In the genomic region with DNA sequence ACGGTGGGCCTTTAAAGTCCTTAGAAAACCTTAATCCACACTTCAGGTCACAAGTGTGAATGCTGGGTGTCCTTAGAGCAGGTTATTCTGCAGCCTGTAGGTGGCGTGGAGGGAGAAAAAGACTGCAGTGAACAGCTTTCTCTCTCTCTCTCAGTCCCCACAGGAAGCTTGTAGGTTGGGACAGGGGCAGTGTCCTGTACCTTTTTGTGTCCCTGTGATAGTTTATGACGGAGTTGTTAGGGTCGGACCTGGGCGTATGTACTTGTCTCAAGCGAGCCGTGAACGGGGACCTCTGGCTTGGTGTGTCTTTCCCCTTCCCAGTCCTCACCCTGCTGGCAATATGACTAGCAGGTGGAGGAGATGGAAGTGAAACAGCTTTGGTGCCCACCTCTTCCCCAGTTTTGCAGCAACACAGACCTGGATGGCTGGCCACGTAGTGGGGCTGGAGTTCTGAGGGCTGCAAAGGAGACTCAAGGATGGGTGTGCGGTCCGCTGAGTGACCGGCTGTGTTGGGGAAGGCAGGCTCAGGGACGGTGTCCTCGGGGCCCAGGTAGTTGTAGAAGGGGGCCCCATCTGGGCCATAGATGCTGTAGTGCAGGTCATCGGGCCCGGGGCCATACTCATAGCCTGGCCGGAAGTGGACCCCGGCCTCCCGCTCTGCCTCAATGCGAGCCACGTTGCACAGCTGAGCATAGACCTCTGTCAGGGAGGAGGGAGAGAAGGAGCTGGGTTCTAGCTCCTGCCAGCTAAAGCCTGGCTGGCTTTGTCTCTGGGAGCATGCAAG, we compare ENCODE assay signal across 8 cellular contexts. TPM values are rescaled to one million over a fixed set of nuclear protein-coding genes. Genes with fewer than 3 reads are reported as not detected.
DNase-seq lines count a peak whose midpoint lies in the region; ATAC-seq and TF ChIP-seq lines count a peak whose summit lies in the region.

No MANE protein-coding gene starts in this region.

- CTCF ChIA-PET in activated naive CD4-positive, alpha-beta T cell treated with anti-CD3 and anti-CD28 coated beads for 36 hours (lab: Charles Lee) = interaction anchor here (0.7 to 1.3 kb wide), 2 partner anchors 9 to 190 kb away, joined by 3 read pairs; partner anchors contain the start of gene ISCA2
- CTCF ChIA-PET in mammary epithelial cell (lab: Charles Lee; ENCODE audit: low non-redundant PET) = interaction anchor here (0.7 kb wide), 2 partner anchors 9 to 71 kb away, joined by 3 to 7 read pairs; partner anchors contain the start of genes ISCA2 and NPC2
- CTCF ChIA-PET in CD4-positive, alpha-beta memory T cell (lab: Charles Lee; ENCODE audit: partially characterized antibody) = interaction anchor here (0.9 kb wide), 1 partner anchor 9 kb away, joined by 4 read pairs; no protein-coding TSS in a partner anchor

- H3K4me1 Mint-ChIP-seq in activated naive CD4-positive, alpha-beta T cell treated with anti-CD3 and anti-CD28 coated beads for 36 hours (ENCODE audit: low read depth) = no peaks in the 10 kb centered on the region
- peaks cover 4 to 10% of the 10 kb centered on the region in 2 donors for H3K4me1 Mint-ChIP-seq in effector memory CD8-positive, alpha-beta T cell (ENCODE audit: low read depth in 2 of 2)
- peaks cover 0 to 12% (median 7%) of the 10 kb centered on the region in 4 donors for H3K4me1 Mint-ChIP-seq in CD4-positive, alpha-beta memory T cell

- dilution Hi-C loops in mammary epithelial cell (cut with HindIII; ENCODE audit: low sequenced_read_pairs) = loop anchor here (5.0 kb wide), 1 partner anchor 70 kb away; no protein-coding TSS in a partner anchor

- peaks cover 20% of the 10 kb centered on the region for H3K4me1 ChIP-seq in mammary epithelial cell (ENCODE audit: insufficient read depth, low read length)
- no peaks in the 10 kb centered on the region for H3K4me1 ChIP-seq in mucosa of descending colon (ENCODE audit: low read depth)
- no peaks in the 10 kb centered on the region for H3K4me1 ChIP-seq in CD4-positive, alpha-beta memory T cell (ENCODE audit: insufficient read depth, low read length)

- in situ Hi-C loops in mammary epithelial cell (cut with MboI; ENCODE audit: low sequenced_read_pairs in 2 of 2) = no loop called here

- no peak overlapping the region for H2AFZ ChIP-seq in mammary epithelial cell (ENCODE audit: low read depth, low read length)

- H3K4me3 ChIP-seq in mammary epithelial cell (replicated peaks in 1 of 3; ENCODE audit: insufficient read depth in 1 of 3, low read depth in 2 of 3, low read length in 3 of 3) (no peak overlapping the region), mucosa of descending colon (no peak overlapping the region)
- H3K4me3 ChIP-seq in CD4-positive, alpha-beta memory T cell (ENCODE audit: low read length in 2 of 2) = no peak overlapping the region

- H3K9me3 Mint-ChIP-seq in activated naive CD4-positive, alpha-beta T cell treated with anti-CD3 and anti-CD28 coated beads for 36 hours = no peaks in the 10 kb centered on the region
- H3K9me3 Mint-ChIP-seq in effector memory CD8-positive, alpha-beta T cell = no peaks in the 10 kb centered on the region
- H3K9me3 Mint-ChIP-seq in CD4-positive, alpha-beta memory T cell = no peaks in the 10 kb centered on the region

- no peaks in the 10 kb centered on the region for H3K79me2 ChIP-seq in mammary epithelial cell (ENCODE audit: insufficient read depth, low read length)

- TF ChIP-seq CTCF in mammary epithelial cell (conservative IDR thresholded peaks at IDR 0.05 in 1 of 2, IDR thresholded peaks at IDR 0.05 in 1 of 2; ENCODE audit: extremely low read depth in 1 of 2, insufficient read depth in 1 of 2, low read depth in 1 of 2, low read length in 2 of 2) = peak; percentile 58 to 80
- no peak for TF ChIP-seq CTCF in mucosa of descending colon (IDR thresholded peaks at IDR 0.05)

- H4K20me1 ChIP-seq in mammary epithelial cell (ENCODE audit: insufficient read depth, low read length) = no peaks in the 10 kb centered on the region

- H3K27me3 Mint-ChIP-seq in activated naive CD4-positive, alpha-beta T cell treated with anti-CD3 and anti-CD28 coated beads for 36 hours (ENCODE audit: low read depth) = no peaks in the 10 kb centered on the region
- no peaks in the 10 kb centered on the region for H3K27me3 Mint-ChIP-seq in effector memory CD8-positive, alpha-beta T cell
- H3K27me3 Mint-ChIP-seq in CD4-positive, alpha-beta memory T cell = no peaks in the 10 kb centered on the region

- 54% methylated on average over 16 of the region's 21 CpGs for WGBS in mammary epithelial cell (ENCODE audit: low coverage, missing lambda C conversion rate)

- H3K27me3 ChIP-seq in mammary epithelial cell (ENCODE audit: insufficient read depth, low read length) = no peaks in the 10 kb centered on the region
- no peaks in the 10 kb centered on the region for H3K27me3 ChIP-seq in CD4-positive, alpha-beta memory T cell (ENCODE audit: insufficient read depth, low read length)

- no peaks in the 10 kb centered on the region for H3K36me3 Mint-ChIP-seq in activated naive CD4-positive, alpha-beta T cell treated with anti-CD3 and anti-CD28 coated beads for 36 hours (ENCODE audit: low read depth)
- H3K36me3 Mint-ChIP-seq in effector memory CD8-positive, alpha-beta T cell (ENCODE audit: insufficient read depth) = no peaks in the 10 kb centered on the region
- peaks cover 5 to 9% of the 10 kb centered on the region in 2 donors for H3K36me3 Mint-ChIP-seq in CD4-positive, alpha-beta memory T cell

- peak; percentile 44 for DNase-seq in activated naive CD4-positive, alpha-beta T cell treated with anti-CD3 and anti-CD28 coated beads for 36 hours
- DNase-seq in activated naive CD4-positive, alpha-beta T cell (lab: John Stamatoyannopoulos, UW) = no peak
- DNase-seq in NCI-H510A (lab: John Stamatoyannopoulos, UW) (peak; percentile 17), mammary epithelial cell (peak; percentile 44), mucosa of descending colon (peak in 2 of 3 donors; percentile 17 to 39), mucosa of gallbladder (ENCODE audit: low spot score) (no peak)
- DNase-seq in effector memory CD8-positive, alpha-beta T cell = no peak
- DNase-seq in CD4-positive, alpha-beta memory T cell = no peak

- H3K27ac ChIP-seq in mammary epithelial cell (ENCODE audit: insufficient read depth, low read depth, low read length) = no peak overlapping the region
- no peak overlapping the region for H3K27ac ChIP-seq in CD4-positive, alpha-beta memory T cell (ENCODE audit: low read depth, low read length)

- intact Hi-C loops in activated naive CD4-positive, alpha-beta T cell treated with anti-CD3 and anti-CD28 coated beads for 36 hours (cut with micrococcal nuclease) = no loop called here
- intact Hi-C loops in mammary epithelial cell (cut with micrococcal nuclease) (loop anchor here (1.0 to 5.0 kb wide), 3 partner anchors 65 to 107 kb away; no protein-coding TSS in a partner anchor), mucosa of descending colon (cut with DNase I, micrococcal nuclease) (no loop called here)
- intact Hi-C loops in CD4-positive, alpha-beta memory T cell (cut with micrococcal nuclease) = no loop called here

- H3K9ac ChIP-seq in mammary epithelial cell (ENCODE audit: insufficient read depth, low read length) = no peak overlapping the region

- H3K36me3 ChIP-seq in mammary epithelial cell (ENCODE audit: insufficient read depth, low read length) (peaks cover 27% of the 10 kb centered on the region), mucosa of descending colon (ENCODE audit: low read depth) (no peaks in the 10 kb centered on the region)
- no peaks in the 10 kb centered on the region for H3K36me3 ChIP-seq in CD4-positive, alpha-beta memory T cell (ENCODE audit: insufficient read depth, low read length)

- POLR2A ChIA-PET in CD4-positive, alpha-beta memory T cell (lab: Charles Lee; ENCODE audit: partially characterized antibody) = no interaction called here

- peak; percentile 57 for ATAC-seq in mucosa of descending colon
- ATAC-seq in effector memory CD8-positive, alpha-beta T cell (replicated peaks) = no peak

- H3K4me2 ChIP-seq in mammary epithelial cell (ENCODE audit: insufficient read depth, low read depth, low read length) = no peak overlapping the region

- BruUV-seq in mammary epithelial cell (replicated peaks; lab: Mats Ljungman, UMichigan) = no TSS peak

- H3K27ac Mint-ChIP-seq in activated naive CD4-positive, alpha-beta T cell treated with anti-CD3 and anti-CD28 coated beads for 36 hours = no peak overlapping the region
- no peak overlapping the region for H3K27ac Mint-ChIP-seq in effector memory CD8-positive, alpha-beta T cell
- H3K27ac Mint-ChIP-seq in CD4-positive, alpha-beta memory T cell = no peak overlapping the region

- H3K4me3 Mint-ChIP-seq in activated naive CD4-positive, alpha-beta T cell treated with anti-CD3 and anti-CD28 coated beads for 36 hours = no peak overlapping the region
- H3K4me3 Mint-ChIP-seq in effector memory CD8-positive, alpha-beta T cell = no peak overlapping the region
- H3K4me3 Mint-ChIP-seq in CD4-positive, alpha-beta memory T cell = no peak overlapping the region

- H3K9me3 ChIP-seq in mammary epithelial cell (replicated peaks; ENCODE audit: insufficient read depth, low read length) (no peaks in the 10 kb centered on the region), mucosa of descending colon (no peaks in the 10 kb centered on the region)
- H3K9me3 ChIP-seq in CD4-positive, alpha-beta memory T cell (ENCODE audit: control insufficient read depth in 1 of 2, low read length in 2 of 2) = no peaks in the 10 kb centered on the region

RNA-seq across cellular contexts. Expression of gene ISCA2, which starts 8.9 kb away (rescaled TPM):
- 10 to 100 TPM; 27.7 to 30.9 TPM for total RNA-seq in activated naive CD4-positive, alpha-beta T cell treated with anti-CD3 and anti-CD28 coated beads for 36 hours
- total RNA-seq in mammary epithelial cell (10 to 100 TPM in 1 of 2 donors, 1 to 10 TPM in 1; 6.7 to 18.2 TPM), mucosa of descending colon (10 to 100 TPM; 22.4 to 36.1 (median 30.0) TPM), mucosa of gallbladder (34.3 TPM)
- polyA plus RNA-seq in mammary epithelial cell = 20.5 TPM
- polyA minus RNA-seq in mammary epithelial cell = not detected
- 10 to 100 TPM; 31.3 to 33.1 TPM for total RNA-seq in CD4-positive, alpha-beta memory T cell
- polyA plus RNA-seq in CD4-positive, alpha-beta memory T cell = 10 to 100 TPM; 61.7 to 83.1 TPM

RNA-seq across cellular contexts. Expression of gene NPC2, which starts 9.3 kb away (rescaled TPM):
- total RNA-seq in activated naive CD4-positive, alpha-beta T cell treated with anti-CD3 and anti-CD28 coated beads for 36 hours = 10 to 100 TPM; 36.3 to 38.0 TPM
- total RNA-seq in mammary epithelial cell = 100 to 1,000 TPM; 248 to 347 TPM
- polyA plus RNA-seq in mammary epithelial cell = 466 TPM
- 327 TPM for polyA minus RNA-seq in mammary epithelial cell
- 100 to 1,000 TPM; 150 to 212 (median 168) TPM for total RNA-seq in mucosa of descending colon
- 10 to 100 TPM; 50.9 to 54.2 TPM for total RNA-seq in CD4-positive, alpha-beta memory T cell
- 10 to 100 TPM; 83.4 to 89.9 TPM for polyA plus RNA-seq in CD4-positive, alpha-beta memory T cell
- total RNA-seq in mucosa of gallbladder = 215 TPM

Comparison
In these comparisons a context has a peak if more than half of its experiments do, and no peak if none do; other contexts are left out.
1. DNase-seq: peak in activated naive CD4-positive, alpha-beta T cell treated with anti-CD3 and anti-CD28 coated beads for 36 hours (single experiment), NCI-H510A (single experiment), mammary epithelial cell (single experiment) and mucosa of descending colon (2 of 3); none in activated naive CD4-positive, alpha-beta T cell (0 of 4), effector memory CD8-positive, alpha-beta T cell (0 of 3), CD4-positive, alpha-beta memory T cell (0 of 5) and mucosa of gallbladder (single experiment).